ENCODE assay signal across 8 cellular contexts in genomic region chr11:104163100-104164027, GRCh38. TPM values are rescaled to one million over a fixed set of nuclear protein-coding genes. Genes with fewer than 3 reads are reported as not detected.
DNase-seq lines count a peak whose midpoint lies in the region; ATAC-seq, FAIRE-seq and TF ChIP-seq lines count a peak whose summit lies in the region.

No MANE protein-coding gene starts in this region.

- H3K4me3 ChIP-seq in Panc1 (ENCODE audit: low read depth in 2 of 2, low read length in 2 of 2), result peak overlapping the region; percentile 50 to 52
- peak overlapping the region; percentile 26 to 66 (median 45) for H3K4me3 ChIP-seq in esophagus squamous epithelium
- no peak overlapping the region for H3K4me3 ChIP-seq in naive thymus-derived CD4-positive, alpha-beta T cell (ENCODE audit: low read length)

- FAIRE-seq in GM12891 (lab: Jason Lieb, UNC), result no peak

- TF ChIP-seq CTCF in Panc1 (IDR thresholded peaks at IDR 0.05) (no peak), esophagus squamous epithelium (IDR thresholded peaks at IDR 0.05) (no peak)

- no peaks in the 10 kb centered on the region for H3K9me3 ChIP-seq in Panc1 (ENCODE audit: control insufficient read depth, insufficient read depth, low read depth, low read length)
- no peaks in the 10 kb centered on the region for H3K9me3 ChIP-seq in esophagus squamous epithelium
- no peaks in the 10 kb centered on the region for H3K9me3 ChIP-seq in naive thymus-derived CD4-positive, alpha-beta T cell (ENCODE audit: control insufficient read depth in 2 of 3, low read length in 3 of 3)

- ATAC-seq in GM21390 (IDR thresholded peaks at IDR 0.05; ENCODE audit: unreplicated experiment), result peak; percentile 5
- ATAC-seq in Panc1, result peak; percentile 35; the same call in 1 of the 2 replicates
- ATAC-seq in naive thymus-derived CD4-positive, alpha-beta T cell, result no peak

- peaks cover 0 to 13% (median 5%) of the 10 kb centered on the region in 7 donors for H3K4me1 Mint-ChIP-seq in naive thymus-derived CD4-positive, alpha-beta T cell

- BruUV-seq in Panc1 (replicated peaks; lab: Mats Ljungman, UMichigan), result no TSS peak

- peak overlapping the region in 1 of 9 donors; percentile 56 for H3K27ac Mint-ChIP-seq in naive thymus-derived CD4-positive, alpha-beta T cell

- no peaks in the 10 kb centered on the region for H3K36me3 Mint-ChIP-seq in naive thymus-derived CD4-positive, alpha-beta T cell

- H3K4me1 ChIP-seq in Panc1 (ENCODE audit: control insufficient read depth, insufficient read depth, low read length) (peaks cover 3% of the 10 kb centered on the region), esophagus squamous epithelium (peaks cover 0 to 16% (median 8%) of the 10 kb centered on the region in 3 donors)
- no peaks in the 10 kb centered on the region for H3K4me1 ChIP-seq in naive thymus-derived CD4-positive, alpha-beta T cell (ENCODE audit: control insufficient read depth in 2 of 2, insufficient read depth in 2 of 2, low read length in 2 of 2)

- peaks cover 0 to 5% (median 0%) of the 10 kb centered on the region in 11 donors for H3K9me3 Mint-ChIP-seq in naive thymus-derived CD4-positive, alpha-beta T cell

- CTCF ChIA-PET in Panc1 (lab: Charles Lee), result interaction anchor here (0.5 to 1.2 kb wide), 2 partner anchors 481 to 1465 kb away, joined by 3 to 7 read pairs; no protein-coding TSS in a partner anchor
- CTCF ChIA-PET in naive thymus-derived CD4-positive, alpha-beta T cell (lab: Charles Lee), result no interaction called here

- H3K36me3 ChIP-seq in Panc1 (ENCODE audit: control insufficient read depth, insufficient read depth, low read length), result no peaks in the 10 kb centered on the region
- H3K36me3 ChIP-seq in esophagus squamous epithelium, result no peaks in the 10 kb centered on the region
- no peaks in the 10 kb centered on the region for H3K36me3 ChIP-seq in naive thymus-derived CD4-positive, alpha-beta T cell (ENCODE audit: control insufficient read depth in 2 of 3, insufficient read depth in 3 of 3, low read length in 3 of 3)

- H3K4me3 Mint-ChIP-seq in naive thymus-derived CD4-positive, alpha-beta T cell, result peak overlapping the region in 6 of 10 donors; percentile 16 to 84 (median 40)

- WGBS in esophagus squamous epithelium, 2 donors, result 7% methylated on average over 38 of the region's 38 CpGs

- in situ Hi-C loops in Panc1 (cut with HindIII; ENCODE audit: low pct_unique_long_range_greater_than_20kb, low sequenced_read_pairs), result no loop called here

- DNase-seq in Ammon's horn (ENCODE audit: low spot score) (peak; percentile 8), Panc1 (ENCODE audit: low read depth, low spot score) (no peak), esophagus squamous epithelium (lab: John Stamatoyannopoulos, UW) (no peak), NCI-H2196 (lab: John Stamatoyannopoulos, UW; ENCODE audit: unreplicated experiment) (no peak), SHP77 treated with DMSO at 0.1 percent for 48 hours (lab: John Stamatoyannopoulos, UW) (no peak), GM12891 (ENCODE audit: insufficient read length, low spot score) (no peak)
- no peak for DNase-seq in naive thymus-derived CD4-positive, alpha-beta T cell

- H3K27me3 ChIP-seq in Panc1 (ENCODE audit: control insufficient read depth, insufficient read depth, low read length) (peaks cover 16% of the 10 kb centered on the region), esophagus squamous epithelium (peaks cover 0 to 27% (median 0%) of the 10 kb centered on the region in 4 donors)
- H3K27me3 ChIP-seq in naive thymus-derived CD4-positive, alpha-beta T cell (ENCODE audit: control insufficient read depth in 2 of 2, insufficient read depth in 2 of 2, low read length in 2 of 2), result no peaks in the 10 kb centered on the region

- peaks cover 18 to 40% (median 34%) of the 10 kb centered on the region in 5 donors for H3K27me3 Mint-ChIP-seq in naive thymus-derived CD4-positive, alpha-beta T cell

- POLR2A ChIA-PET in Panc1 (lab: Charles Lee), result no interaction called here
- POLR2A ChIA-PET in naive thymus-derived CD4-positive, alpha-beta T cell (lab: Charles Lee), result no interaction called here

- TF ChIP-seq POLR2A in esophagus squamous epithelium (IDR thresholded peaks at IDR 0.05) (no peak), GM12891 (IDR thresholded peaks at IDR 0.05; ENCODE audit: low read depth, low read length) (no peak)

- intact Hi-C loops in Panc1 (cut with micrococcal nuclease; ENCODE audit: unreplicated experiment) (no loop called here), esophagus squamous epithelium (cut with DNase I) (no loop called here)
- intact Hi-C loops in naive thymus-derived CD4-positive, alpha-beta T cell (cut with micrococcal nuclease), result no loop called here

- no peak overlapping the region for H3K27ac ChIP-seq in Panc1 (ENCODE audit: low read length)
- H3K27ac ChIP-seq in esophagus squamous epithelium, result no peak overlapping the region
- H3K27ac ChIP-seq in naive thymus-derived CD4-positive, alpha-beta T cell (ENCODE audit: low read depth, low read length), result no peak overlapping the region

TF ChIP-seq in GM12891, 5 proteins besides CTCF, POLR2A, EP300 and RAD21:
- TF ChIP-seq PAX5 (IDR thresholded peaks at IDR 0.05; ENCODE audit: insufficient read depth, low read length, severe bottlenecking), result no peak
- TF ChIP-seq TAF1 (IDR thresholded peaks at IDR 0.05; ENCODE audit: low read depth, low read length), result no peak
- TF ChIP-seq SPI1 (IDR thresholded peaks at IDR 0.05; ENCODE audit: low read depth, low read length), result no peak
- TF ChIP-seq POLR2AphosphoS5 (IDR thresholded peaks at IDR 0.05; ENCODE audit: low read depth, low read length), result no peak
- no peak for TF ChIP-seq POU2F2 (IDR thresholded peaks at IDR 0.05; ENCODE audit: low read depth, low read length)

RNA-seq across cellular contexts. Expression of gene PDGFD, which starts 0.6 kb away (rescaled TPM):
- total RNA-seq in Panc1 (2021; ENCODE audit: unreplicated experiment) (1.3 TPM), esophagus squamous epithelium (1 to 10 TPM in 2 of 4 donors, under 1 TPM in 2; 0.27 to 1.9 (median 1.1) TPM)
- 0.34 TPM for polyA plus RNA-seq in Panc1 (2012; ENCODE audit: insufficient read length)
- total RNA-seq in naive thymus-derived CD4-positive, alpha-beta T cell, result 1 to 10 TPM in 1 of 5 experiments, under 1 TPM in 1, not detected in 3; 0.40 to 3.6 TPM
- under 1 TPM; 0.05 to 0.12 TPM for polyA plus RNA-seq in naive thymus-derived CD4-positive, alpha-beta T cell
- not detected for polyA plus RNA-seq in GM12891 (2012; ENCODE audit: low read depth, missing spikeins)
